In genomic region chr11:118438314-118438931, GRCh38 we compare ENCODE assay signal across 8 cellular contexts. TPM values are rescaled to one million over a fixed set of nuclear protein-coding genes. Genes with fewer than 3 reads are reported as not detected.
A peak's percentile ranks its signal among the peaks of the same experiment; 100 is the strongest.
DNase-seq lines count a peak whose midpoint lies in the region; ATAC-seq and TF ChIP-seq lines count a peak whose summit lies in the region.

No MANE protein-coding gene starts in this region.

- H3K9ac ChIP-seq in HCT116 (ENCODE audit: low read length), result no peak overlapping the region
- H3K9ac ChIP-seq in parathyroid adenoma, result no peak overlapping the region

- H3K27me3 ChIP-seq in HCT116 (ENCODE audit: insufficient read depth, low read length) (no peaks in the 10 kb centered on the region), RWPE2 (ENCODE audit: insufficient read depth, poor library complexity, severe bottlenecking) (no peaks in the 10 kb centered on the region), parathyroid adenoma (ENCODE audit: control insufficient read depth, insufficient read depth, low read length) (no peaks in the 10 kb centered on the region), aorta (ENCODE audit: control insufficient read depth in 1 of 2, insufficient read depth in 2 of 2, low read length in 1 of 2) (no peaks in the 10 kb centered on the region)

- H3K36me3 Mint-ChIP-seq in activated naive CD8-positive, alpha-beta T cell treated with anti-CD3 and anti-CD28 coated beads for 36 hours, result peaks cover 8% of the 10 kb centered on the region
- H3K36me3 Mint-ChIP-seq in glutamatergic neuron (ENCODE audit: unreplicated experiment), result no peaks in the 10 kb centered on the region

- H3K36me3 ChIP-seq in HCT116 (ENCODE audit: control insufficient read depth in 1 of 2, insufficient read depth in 2 of 2, low read length in 2 of 2) (no peaks in the 10 kb centered on the region), RWPE2 (ENCODE audit: low read depth) (peaks cover 21% of the 10 kb centered on the region), parathyroid adenoma (ENCODE audit: control insufficient read depth, insufficient read depth, low read length) (no peaks in the 10 kb centered on the region), aorta (ENCODE audit: control insufficient read depth in 1 of 2, insufficient read depth in 2 of 2, low read length in 1 of 2) (no peaks in the 10 kb centered on the region)

- POLR2A ChIA-PET in HCT116 (lab: Charles Lee), result no interaction called here

- BruUV-seq in HCT116 (replicated peaks; lab: Mats Ljungman, UMichigan), result no TSS peak

- peaks cover 52% of the 10 kb centered on the region for H3K4me1 Mint-ChIP-seq in activated naive CD8-positive, alpha-beta T cell treated with anti-CD3 and anti-CD28 coated beads for 36 hours
- H3K4me1 Mint-ChIP-seq in glutamatergic neuron (ENCODE audit: low read depth, unreplicated experiment), result peaks cover 40% of the 10 kb centered on the region

- H3K27ac Mint-ChIP-seq in activated naive CD8-positive, alpha-beta T cell treated with anti-CD3 and anti-CD28 coated beads for 36 hours, result peak overlapping the region; percentile 97
- peak overlapping the region; percentile 95 for H3K27ac Mint-ChIP-seq in glutamatergic neuron (ENCODE audit: unreplicated experiment)

- no peak for ATAC-seq in HCT116
- peak; percentile 28 for ATAC-seq in RWPE2 (ENCODE audit: low read depth)
- ATAC-seq in aorta (ENCODE audit: low FRiP score), result no peak
- no peak for ATAC-seq in HG02623 (IDR thresholded peaks at IDR 0.05; ENCODE audit: unreplicated experiment)

- TF ChIP-seq POLR2A in HCT116 (IDR thresholded peaks at IDR 0.05; ENCODE audit: borderline replicate concordance, extremely low read depth, insufficient read depth, insufficient read length), result no peak

- H3K79me2 ChIP-seq in HCT116 (ENCODE audit: insufficient read depth, low read length), result peaks cover 69% of the 10 kb centered on the region
- peaks cover 21% of the 10 kb centered on the region for H3K79me2 ChIP-seq in parathyroid adenoma

- H3K4me2 ChIP-seq in HCT116 (ENCODE audit: low read length) (peak overlapping the region; percentile 92), parathyroid adenoma (ENCODE audit: low read length) (peak overlapping the region; percentile 85)

- H3K9me3 ChIP-seq in HCT116 (ENCODE audit: control insufficient read depth in 1 of 2, insufficient read depth in 1 of 2, low read depth in 1 of 2, low read length in 2 of 2), result no peaks in the 10 kb centered on the region
- no peaks in the 10 kb centered on the region for H3K9me3 ChIP-seq in RWPE2 (ENCODE audit: severe bottlenecking)
- no peaks in the 10 kb centered on the region for H3K9me3 ChIP-seq in parathyroid adenoma (ENCODE audit: control insufficient read depth, low read length)
- no peaks in the 10 kb centered on the region for H3K9me3 ChIP-seq in aorta (ENCODE audit: control insufficient read depth, low read length)

- H4K20me1 ChIP-seq in HCT116 (ENCODE audit: insufficient read depth), result peaks cover 22% of the 10 kb centered on the region

- H2AFZ ChIP-seq in HCT116 (ENCODE audit: low read depth, low read length, poor library complexity, severe bottlenecking) (no peak overlapping the region), parathyroid adenoma (no peak overlapping the region)

- TF ChIP-seq CTCF in HCT116 (IDR thresholded peaks at IDR 0.05 in 2 of 3, conservative IDR thresholded peaks at IDR 0.05 in 1 of 3; ENCODE audit: borderline replicate concordance in 1 of 3, insufficient read depth in 1 of 3, low read depth in 2 of 3, low read length in 2 of 3) (no peak), RWPE2 (IDR thresholded peaks at IDR 0.05; ENCODE audit: poor library complexity, severe bottlenecking) (no peak), glutamatergic neuron (IDR thresholded peaks at IDR 0.05; ENCODE audit: partially characterized antibody, unreplicated experiment) (no peak), parathyroid adenoma (IDR thresholded peaks at IDR 0.05) (no peak)

- H3K27me3 Mint-ChIP-seq in activated naive CD8-positive, alpha-beta T cell treated with anti-CD3 and anti-CD28 coated beads for 36 hours, result no peaks in the 10 kb centered on the region
- peaks cover 13% of the 10 kb centered on the region for H3K27me3 Mint-ChIP-seq in glutamatergic neuron (ENCODE audit: unreplicated experiment)

- H3K9me2 ChIP-seq in HCT116 (ENCODE audit: insufficient read depth), result no peaks in the 10 kb centered on the region

- peak overlapping the region; percentile 98 for H3K4me3 Mint-ChIP-seq in activated naive CD8-positive, alpha-beta T cell treated with anti-CD3 and anti-CD28 coated beads for 36 hours
- peak overlapping the region; percentile 95 for H3K4me3 Mint-ChIP-seq in glutamatergic neuron (ENCODE audit: unreplicated experiment)

- H3K4me1 ChIP-seq in HCT116 (ENCODE audit: control insufficient read depth in 1 of 2, insufficient read depth in 2 of 2, low read length in 2 of 2) (peaks cover 16 to 36% of the 10 kb centered on the region in 2 experiments), RWPE2 (ENCODE audit: insufficient read depth, poor library complexity, severe bottlenecking) (peaks cover 30% of the 10 kb centered on the region), parathyroid adenoma (peaks cover 8% of the 10 kb centered on the region), aorta (ENCODE audit: control insufficient read depth in 1 of 2, insufficient read depth in 2 of 2, low read length in 2 of 2) (peaks cover 4 to 11% of the 10 kb centered on the region in 2 donors)

- CTCF ChIA-PET in HCT116 (lab: Charles Lee), result no interaction called here

- H3K4me3 ChIP-seq in HCT116 (replicated peaks in 1 of 2; ENCODE audit: low read depth in 1 of 2, low read length in 2 of 2) (peak overlapping the region in 1 of 2 experiments; percentile 69; a peak in 2 of 4 replicates), RWPE2 (ENCODE audit: severe bottlenecking) (peak overlapping the region; percentile 97), parathyroid adenoma (ENCODE audit: low read depth, low read length) (peak overlapping the region; percentile 72), aorta (ENCODE audit: low read length in 2 of 2) (peak overlapping the region; percentile 7 to 84)

- RAD21 ChIA-PET in HCT116 (lab: Charles Lee; ENCODE audit: low non-redundant PET in 1 of 2, low total read pairs in 2 of 2, uncharacterized antibody in 2 of 2, unreplicated experiment in 2 of 2), result no interaction called here

- peak; percentile 79 for DNase-seq in COLO829 (ENCODE audit: low spot score)
- DNase-seq in HCT116 (ENCODE audit: low read depth, low spot score), result no peak
- DNase-seq in RWPE2 (ENCODE audit: low spot score), result no peak
- DNase-seq in activated naive CD8-positive, alpha-beta T cell treated with anti-CD3 and anti-CD28 coated beads for 36 hours, result peak; percentile 50
- DNase-seq in glutamatergic neuron, result peak; percentile 41
- peak in 1 of 2 donors; percentile 70 for DNase-seq in aorta

- intact Hi-C loops in HCT116 (cut with micrococcal nuclease), result no loop called here
- intact Hi-C loops in aorta (cut with DNase I), result loop anchor here (5.0 kb wide), 2 partner anchors 36 to 49 kb away; partner anchors contain the start of gene ATP5MG (in 1 of the 2)

- H3K27ac ChIP-seq in HCT116 (ENCODE audit: low read depth, low read length) (no peak overlapping the region), RWPE2 (ENCODE audit: poor library complexity, severe bottlenecking) (peak overlapping the region; percentile 84), parathyroid adenoma (peak overlapping the region; percentile 78), aorta (ENCODE audit: low read depth in 1 of 2, low read length in 2 of 2) (peak overlapping the region in 1 of 2 donors; percentile 34)

- no peaks in the 10 kb centered on the region for H3K9me3 Mint-ChIP-seq in activated naive CD8-positive, alpha-beta T cell treated with anti-CD3 and anti-CD28 coated beads for 36 hours
- H3K9me3 Mint-ChIP-seq in glutamatergic neuron (ENCODE audit: unreplicated experiment), result peaks cover 6% of the 10 kb centered on the region

- no peak for TF ChIP-seq RAD21 in HCT116 (IDR thresholded peaks at IDR 0.05; ENCODE audit: low read depth)

- 0 to 1% methylated on average over 14 of the region's 14 CpGs for WGBS in aorta, 2 donors

TF ChIP-seq in HCT116, 20 proteins besides CTCF, POLR2A, EP300 and RAD21 (continues in another document):
- TF ChIP-seq MAX (IDR thresholded peaks at IDR 0.05) (no peak), EZH2 (IDR thresholded peaks at IDR 0.05) (no peak), JUND (IDR thresholded peaks at IDR 0.05) (no peak), ZBTB33 (IDR thresholded peaks at IDR 0.05; ENCODE audit: extremely low read depth, insufficient replicate concordance, low read length) (no peak), SP1 (IDR thresholded peaks at IDR 0.05; ENCODE audit: low read depth) (no peak), ATF3 (IDR thresholded peaks at IDR 0.05) (no peak)

RNA-seq across cellular contexts. Expression of gene KMT2A, which starts 2.1 kb away (rescaled TPM):
- total RNA-seq in HCT116 (2021; ENCODE audit: unreplicated experiment) (50.4 TPM), glutamatergic neuron (ENCODE audit: unreplicated experiment) (132 TPM), aorta (100 to 1,000 TPM; 105 to 114 TPM)
- polyA plus RNA-seq in HCT116 (2012), result 28.9 and 29.2 TPM in 2 replicates
- total RNA-seq in activated naive CD8-positive, alpha-beta T cell treated with anti-CD3 and anti-CD28 coated beads for 36 hours, result 10 to 100 TPM; 55.8 to 58.9 TPM
- polyA plus RNA-seq in aorta, result 10 to 100 TPM in 1 of 2 donors, 1 to 10 TPM in 1; 5.6 to 15.1 TPM

RNA-seq across cellular contexts. Expression of gene ATP5MG, which starts 37.0 kb away (rescaled TPM):
- total RNA-seq in HCT116 (2021; ENCODE audit: unreplicated experiment) (205 TPM), glutamatergic neuron (ENCODE audit: unreplicated experiment) (140 TPM), aorta (100 to 1,000 TPM in 1 of 2 donors, 10 to 100 TPM in 1; 98.4 to 107 TPM)
- 224 and 260 TPM in 2 replicates for polyA plus RNA-seq in HCT116 (2012)
- total RNA-seq in activated naive CD8-positive, alpha-beta T cell treated with anti-CD3 and anti-CD28 coated beads for 36 hours, result 100 to 1,000 TPM; 246 to 264 TPM
- polyA plus RNA-seq in aorta, result 100 to 1,000 TPM; 118 to 256 TPM

Comparison
In these comparisons a context has a peak if more than half of its experiments do, and no peak if none do; other contexts are left out.
1. DNase-seq: peak in COLO829 (single experiment), activated naive CD8-positive, alpha-beta T cell treated with anti-CD3 and anti-CD28 coated beads for 36 hours (single experiment) and glutamatergic neuron (single experiment); none in HCT116 (single experiment) and RWPE2 (single experiment).